ENCODE assay signal across 3 cellular contexts in the genomic region with DNA sequence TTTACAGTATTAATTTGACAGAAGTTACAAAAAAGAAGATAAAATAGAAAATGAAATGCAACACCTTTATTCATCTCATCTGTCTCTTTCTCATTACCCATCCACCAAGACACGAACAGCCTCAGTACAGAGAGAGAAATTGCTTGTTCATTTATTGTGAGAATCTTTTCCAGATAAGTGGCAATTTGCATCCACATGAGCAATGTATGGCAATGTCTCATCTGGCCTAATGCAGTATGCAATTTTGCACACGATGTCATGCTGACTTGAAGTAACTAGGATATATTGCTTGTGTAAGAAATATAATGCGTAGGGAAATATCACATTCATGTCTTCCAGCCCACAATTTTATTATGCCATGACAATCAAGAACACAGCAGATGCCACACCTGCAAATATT.
TF ChIP-seq lines count a peak whose summit lies in the region.

No MANE protein-coding gene starts in this region.

TF ChIP-seq in IMR-90, 13 proteins besides CTCF, POLR2A, EP300 and RAD21:
- TF ChIP-seq CHD1 (IDR thresholded peaks at IDR 0.05; ENCODE audit: low read depth, low read length) = no peak
- TF ChIP-seq RFX5 (IDR thresholded peaks at IDR 0.05; ENCODE audit: low read depth, low read length) = no peak
- TF ChIP-seq SMC3 (IDR thresholded peaks at IDR 0.05; ENCODE audit: low read depth, low read length) = no peak
- TF ChIP-seq MXI1 (IDR thresholded peaks at IDR 0.05; ENCODE audit: borderline replicate concordance, low read depth, low read length) = no peak
- TF ChIP-seq BHLHE40 (IDR thresholded peaks at IDR 0.05; ENCODE audit: low read depth, low read length) = no peak
- TF ChIP-seq FOS (IDR thresholded peaks at IDR 0.05; ENCODE audit: low read depth, low read length) = no peak
- TF ChIP-seq, protein P1, sequence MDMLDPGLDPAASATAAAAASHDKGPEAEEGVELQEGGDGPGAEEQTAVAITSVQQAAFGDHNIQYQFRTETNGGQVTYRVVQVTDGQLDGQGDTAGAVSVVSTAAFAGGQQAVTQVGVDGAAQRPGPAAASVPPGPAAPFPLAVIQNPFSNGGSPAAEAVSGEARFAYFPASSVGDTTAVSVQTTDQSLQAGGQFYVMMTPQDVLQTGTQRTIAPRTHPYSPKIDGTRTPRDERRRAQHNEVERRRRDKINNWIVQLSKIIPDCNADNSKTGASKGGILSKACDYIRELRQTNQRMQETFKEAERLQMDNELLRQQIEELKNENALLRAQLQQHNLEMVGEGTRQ (IDR thresholded peaks at IDR 0.05; ENCODE audit: low read depth, low read length) = no peak
- TF ChIP-seq, protein P2, sequence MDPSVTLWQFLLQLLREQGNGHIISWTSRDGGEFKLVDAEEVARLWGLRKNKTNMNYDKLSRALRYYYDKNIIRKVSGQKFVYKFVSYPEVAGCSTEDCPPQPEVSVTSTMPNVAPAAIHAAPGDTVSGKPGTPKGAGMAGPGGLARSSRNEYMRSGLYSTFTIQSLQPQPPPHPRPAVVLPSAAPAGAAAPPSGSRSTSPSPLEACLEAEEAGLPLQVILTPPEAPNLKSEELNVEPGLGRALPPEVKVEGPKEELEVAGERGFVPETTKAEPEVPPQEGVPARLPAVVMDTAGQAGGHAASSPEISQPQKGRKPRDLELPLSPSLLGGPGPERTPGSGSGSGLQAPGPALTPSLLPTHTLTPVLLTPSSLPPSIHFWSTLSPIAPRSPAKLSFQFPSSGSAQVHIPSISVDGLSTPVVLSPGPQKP (IDR thresholded peaks at IDR 0.05; ENCODE audit: borderline replicate concordance, low read depth, low read length) = no peak
- TF ChIP-seq RCOR1 (IDR thresholded peaks at IDR 0.05; ENCODE audit: insufficient replicate concordance, low read length) = no peak
- no peak for TF ChIP-seq NFE2L2 (IDR thresholded peaks at IDR 0.05; ENCODE audit: low read depth, low read length)
- no peak for TF ChIP-seq MAFK (IDR thresholded peaks at IDR 0.05; ENCODE audit: low read depth, low read length)
- TF ChIP-seq CEBPB (IDR thresholded peaks at IDR 0.05; ENCODE audit: low read depth, low read length) = no peak
- TF ChIP-seq MAZ (IDR thresholded peaks at IDR 0.05; ENCODE audit: borderline replicate concordance, low read depth, low read length) = no peak
TF ChIP-seq in IMR-90: peak in this region for 0.

TF ChIP-seq in endothelial cell of umbilical vein, 7 proteins besides CTCF, POLR2A, EP300 and RAD21:
- no peak for TF ChIP-seq JUN (IDR thresholded peaks at IDR 0.05; ENCODE audit: borderline replicate concordance, insufficient read depth, insufficient read length, low read depth)
- no peak for TF ChIP-seq MYC (IDR thresholded peaks at IDR 0.05; ENCODE audit: low read depth, low read length)
- TF ChIP-seq POLR2AphosphoS5 (IDR thresholded peaks at IDR 0.05; ENCODE audit: insufficient read depth, low read depth, low read length) = no peak

TF ChIP-seq in neural cell, 6 proteins besides CTCF, POLR2A, EP300 and RAD21 (continued from another document):
- TF ChIP-seq, protein P3, sequence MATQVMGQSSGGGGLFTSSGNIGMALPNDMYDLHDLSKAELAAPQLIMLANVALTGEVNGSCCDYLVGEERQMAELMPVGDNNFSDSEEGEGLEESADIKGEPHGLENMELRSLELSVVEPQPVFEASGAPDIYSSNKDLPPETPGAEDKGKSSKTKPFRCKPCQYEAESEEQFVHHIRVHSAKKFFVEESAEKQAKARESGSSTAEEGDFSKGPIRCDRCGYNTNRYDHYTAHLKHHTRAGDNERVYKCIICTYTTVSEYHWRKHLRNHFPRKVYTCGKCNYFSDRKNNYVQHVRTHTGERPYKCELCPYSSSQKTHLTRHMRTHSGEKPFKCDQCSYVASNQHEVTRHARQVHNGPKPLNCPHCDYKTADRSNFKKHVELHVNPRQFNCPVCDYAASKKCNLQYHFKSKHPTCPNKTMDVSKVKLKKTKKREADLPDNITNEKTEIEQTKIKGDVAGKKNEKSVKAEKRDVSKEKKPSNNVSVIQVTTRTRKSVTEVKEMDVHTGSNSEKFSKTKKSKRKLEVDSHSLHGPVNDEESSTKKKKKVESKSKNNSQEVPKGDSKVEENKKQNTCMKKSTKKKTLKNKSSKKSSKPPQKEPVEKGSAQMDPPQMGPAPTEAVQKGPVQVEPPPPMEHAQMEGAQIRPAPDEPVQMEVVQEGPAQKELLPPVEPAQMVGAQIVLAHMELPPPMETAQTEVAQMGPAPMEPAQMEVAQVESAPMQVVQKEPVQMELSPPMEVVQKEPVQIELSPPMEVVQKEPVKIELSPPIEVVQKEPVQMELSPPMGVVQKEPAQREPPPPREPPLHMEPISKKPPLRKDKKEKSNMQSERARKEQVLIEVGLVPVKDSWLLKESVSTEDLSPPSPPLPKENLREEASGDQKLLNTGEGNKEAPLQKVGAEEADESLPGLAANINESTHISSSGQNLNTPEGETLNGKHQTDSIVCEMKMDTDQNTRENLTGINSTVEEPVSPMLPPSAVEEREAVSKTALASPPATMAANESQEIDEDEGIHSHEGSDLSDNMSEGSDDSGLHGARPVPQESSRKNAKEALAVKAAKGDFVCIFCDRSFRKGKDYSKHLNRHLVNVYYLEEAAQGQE (IDR thresholded peaks at IDR 0.05; ENCODE audit: borderline replicate concordance) = peak; percentile 55
- TF ChIP-seq SMC3 (conservative IDR thresholded peaks at IDR 0.05; ENCODE audit: poor library complexity) = peak; percentile 30
- no peak for TF ChIP-seq MXI1 (conservative IDR thresholded peaks at IDR 0.05; ENCODE audit: poor library complexity, severe bottlenecking)
- TF ChIP-seq EZH2 (IDR thresholded peaks at IDR 0.05; ENCODE audit: borderline replicate concordance, insufficient read depth, low read length, poor library complexity, severe bottlenecking) = no peak
- peak; percentile 80 for TF ChIP-seq POLR2AphosphoS5 (IDR thresholded peaks at IDR 0.05)
